ENCODE assay signal across 7 cellular contexts in the genomic region with DNA sequence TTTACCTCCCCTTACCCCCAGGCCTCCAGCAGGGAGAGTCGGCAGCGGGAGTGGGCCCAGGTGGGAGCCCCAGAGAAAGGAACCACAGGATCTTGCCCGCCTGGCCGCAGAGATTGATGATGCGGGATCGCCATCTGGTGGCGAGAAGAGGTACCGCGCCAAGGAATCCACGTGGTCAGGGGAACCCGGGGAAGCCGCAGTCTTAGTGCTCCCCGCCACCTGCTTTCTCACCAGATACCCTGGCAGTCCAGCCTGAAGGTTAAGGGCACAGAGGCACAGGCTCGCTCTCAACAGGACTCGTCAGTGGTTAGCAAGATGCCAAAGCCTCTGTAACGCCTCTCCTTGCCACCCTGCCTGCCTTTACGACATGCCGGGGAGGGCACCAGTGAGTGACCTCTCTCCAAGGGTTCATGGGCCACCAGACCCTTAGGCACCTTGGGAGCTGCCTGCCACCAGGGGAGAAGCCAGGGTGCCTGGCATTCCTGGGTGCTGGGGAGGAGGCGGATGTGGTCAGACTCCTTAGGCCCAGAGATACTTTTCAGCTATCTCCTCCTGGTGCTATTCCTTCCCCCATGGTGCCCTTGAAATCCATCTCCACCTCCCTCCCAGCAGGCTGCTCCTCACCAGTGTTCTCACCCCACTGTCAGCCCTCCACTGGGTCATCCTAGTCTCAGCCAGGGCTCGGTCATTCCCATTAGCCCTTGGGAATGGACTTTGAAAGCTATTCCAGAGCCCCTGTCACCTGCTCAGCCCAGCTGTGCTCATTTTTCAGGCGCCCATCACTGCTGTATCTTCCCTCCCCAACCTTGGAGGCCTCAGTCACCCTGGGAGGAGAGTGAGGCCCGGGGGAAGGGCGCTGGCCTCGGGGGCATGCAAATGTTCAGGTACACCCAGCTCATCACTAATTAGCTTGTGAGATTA. TPM values are rescaled to one million over a fixed set of nuclear protein-coding genes. Genes with fewer than 3 reads are reported as not detected.
DNase-seq lines count a peak whose midpoint lies in the region; TF ChIP-seq lines count a peak whose summit lies in the region.

No MANE protein-coding gene starts in this region.

- no peak overlapping the region for H3K27ac ChIP-seq in neural progenitor cell
- no peak overlapping the region for H3K27ac ChIP-seq in substantia nigra (ENCODE audit: low read depth, low read length, poor library complexity, severe bottlenecking)

- H4K20me1 ChIP-seq in neural progenitor cell (ENCODE audit: low read depth), result no peaks in the 10 kb centered on the region

- H3K27me3 Mint-ChIP-seq in neural progenitor cell (ENCODE audit: insufficient read depth, low read depth), result peaks cover 11% of the 10 kb centered on the region

- no peak overlapping the region for H2AFZ ChIP-seq in neural progenitor cell (replicated peaks)

- H3K36me3 Mint-ChIP-seq in neural progenitor cell, result no peaks in the 10 kb centered on the region

- no peaks in the 10 kb centered on the region for H3K79me2 ChIP-seq in neural progenitor cell (ENCODE audit: low read depth)

- TF ChIP-seq CTCF in GM12875 (IDR thresholded peaks at IDR 0.05; ENCODE audit: borderline replicate concordance, insufficient read depth, low read depth, low read length) (peak; percentile 81), neural progenitor cell (IDR thresholded peaks at IDR 0.05) (peak; percentile 91)

- H3K4me3 ChIP-seq in GM12875 (ENCODE audit: low read depth, low read length) (no peak overlapping the region), neural progenitor cell (no peak overlapping the region)

- H3K4me3 Mint-ChIP-seq in neural progenitor cell, result no peak overlapping the region

- H3K27me3 ChIP-seq in neural progenitor cell, result peaks cover 20% of the 10 kb centered on the region

- H3K4me2 ChIP-seq in neural progenitor cell, result no peak overlapping the region

- H3K36me3 ChIP-seq in neural progenitor cell, result no peaks in the 10 kb centered on the region

- DNase-seq in KG1 (lab: John Stamatoyannopoulos, UW) (peak; percentile 63), RPMI7951 (ENCODE audit: low read depth) (peak; percentile 50), activated T-helper 1 cell treated with Interleukin-2 at 50 U/mL for 16 hours (ENCODE audit: low read depth) (peak; percentile 81), fibroblast of peridontal ligament (ENCODE audit: extremely low read depth) (peak; percentile 61), neural progenitor cell (ENCODE audit: low spot score) (peak; percentile 84), substantia nigra (lab: John Stamatoyannopoulos, UW) (peak in 47 of 49 donors; percentile 22 to 90 (median 72))

- H3K4me1 ChIP-seq in neural progenitor cell, result peaks cover 3% of the 10 kb centered on the region

- H3K9me3 Mint-ChIP-seq in neural progenitor cell, result no peaks in the 10 kb centered on the region

- H3K4me1 Mint-ChIP-seq in neural progenitor cell, result peaks cover 15% of the 10 kb centered on the region

- H3K9me3 ChIP-seq in neural progenitor cell (ENCODE audit: low read depth), result no peaks in the 10 kb centered on the region

- no peak overlapping the region for H3K27ac Mint-ChIP-seq in neural progenitor cell

- H3F3A ChIP-seq in neural progenitor cell (ENCODE audit: low read depth), result peaks cover 10% of the 10 kb centered on the region

- no peak overlapping the region for H3K9ac ChIP-seq in neural progenitor cell

RNA-seq across cellular contexts. Expression of a gene that starts 5.4 kb away (rescaled TPM):
- 22.6 and 24.0 TPM in 2 replicates for total RNA-seq in RPMI7951 (2014; rRNA removed; shearing (Covaris generic))
- total RNA-seq in neural progenitor cell (ENCODE audit: low replicate concordance), result 0.79 and 5.0 TPM in 2 replicates

RNA-seq across cellular contexts. Expression of a gene that starts 30.8 kb away (rescaled TPM):
- 1.1 and 2.0 TPM in 2 replicates for total RNA-seq in RPMI7951 (2014; rRNA removed; shearing (Covaris generic))
- total RNA-seq in neural progenitor cell (ENCODE audit: low replicate concordance), result 1.1 TPM in 1 of 2 replicates, not detected in the other

RNA-seq across cellular contexts. Expression of a gene that starts 33.2 kb away (rescaled TPM):
- total RNA-seq in RPMI7951 (2014; rRNA removed; shearing (Covaris generic)), result under 0.01 and 0.48 TPM in 2 replicates
- total RNA-seq in neural progenitor cell (ENCODE audit: low replicate concordance), result 0.09 TPM in 1 of 2 replicates, not detected in the other

RNA-seq across cellular contexts. Expression of a gene that starts 39.3 kb away (rescaled TPM):
- not detected in 2 replicates for total RNA-seq in RPMI7951 (2014; rRNA removed; shearing (Covaris generic))
- not detected in 2 replicates for total RNA-seq in neural progenitor cell (ENCODE audit: low replicate concordance)

RNA-seq across cellular contexts. Expression of a gene that starts 53.7 kb away (rescaled TPM):
- 7.6 and 9.8 TPM in 2 replicates for total RNA-seq in RPMI7951 (2014; rRNA removed; shearing (Covaris generic))
- 20.6 and 46.6 TPM in 2 replicates for total RNA-seq in neural progenitor cell (ENCODE audit: low replicate concordance)
